In genomic region chr2:159600752-159601151, GRCh38 we compare ENCODE assay signal across 10 cellular contexts. TPM values are rescaled to one million over a fixed set of nuclear protein-coding genes. Genes with fewer than 3 reads are reported as not detected.
DNase-seq lines count a peak whose midpoint lies in the region; ATAC-seq and TF ChIP-seq lines count a peak whose summit lies in the region.
"Had no signal": no experiment of that assay in that cellular context is flagged by ENCODE, and none has a peak within 500 bp of the region (broad histone marks: within the 10 kb centered on the region; RNA-seq: fewer than 3 reads in every experiment).

No MANE protein-coding gene starts in this region.

- CTCF ChIA-PET in SK-N-SH (lab: Yijun Ruan, JAX), result interaction anchor here (0.9 kb wide), 1 partner anchor 10 kb away, joined by 3 read pairs; no protein-coding TSS in a partner anchor

- no peak overlapping the region for H3K4me3 Mint-ChIP-seq in activated T-cell treated with anti-CD3 and anti-CD28 coated beads, Interleukin-2, amount 50 U/mL, for 72 hours

- H3K36me3 ChIP-seq in SK-N-SH (replicated peaks in 1 of 2; ENCODE audit: control insufficient read depth in 1 of 2, insufficient read depth in 2 of 2, low read length in 1 of 2) (peaks cover 0 to 5% of the 10 kb centered on the region in 2 experiments), esophagus squamous epithelium (no peaks in the 10 kb centered on the region), uterus (no peaks in the 10 kb centered on the region)
- H3K36me3 ChIP-seq: right lobe of liver had no signal

- no peaks in the 10 kb centered on the region; the same call in 1 of the 2 replicates for H4K20me1 ChIP-seq in SK-N-SH (ENCODE audit: insufficient read depth)

- H3K4me3 ChIP-seq in SK-N-SH (ENCODE audit: low read depth in 2 of 2, low read length in 1 of 2) (no peak overlapping the region), esophagus squamous epithelium (no peak overlapping the region), uterus (no peak overlapping the region)
- H3K4me3 ChIP-seq: right lobe of liver had no signal

- no peak overlapping the region for H2AFZ ChIP-seq in SK-N-SH (ENCODE audit: low read depth)

- no peaks in the 10 kb centered on the region for H3K27me3 Mint-ChIP-seq in activated T-cell treated with anti-CD3 and anti-CD28 coated beads, Interleukin-2, amount 50 U/mL, for 72 hours (ENCODE audit: low read depth)

- no peak overlapping the region for H3K9ac ChIP-seq in SK-N-SH

- H3K4me1 ChIP-seq in SK-N-SH (ENCODE audit: control insufficient read depth in 1 of 2, insufficient read depth in 2 of 2, low read depth in 1 of 2, low read length in 1 of 2), result peaks cover 1 to 12% of the 10 kb centered on the region in 2 experiments; a peak in 2 of 4 replicates
- H3K4me1 ChIP-seq in esophagus squamous epithelium, result peaks cover 7 to 70% (median 13%) of the 10 kb centered on the region in 3 donors
- no peaks in the 10 kb centered on the region for H3K4me1 ChIP-seq in uterus

- TF ChIP-seq CTCF in SK-N-SH (IDR thresholded peaks at IDR 0.05) (no peak), esophagus squamous epithelium (IDR thresholded peaks at IDR 0.05) (no peak), uterus (IDR thresholded peaks at IDR 0.05) (no peak)

- 57% methylated on average over 3 of the region's 3 CpGs for WGBS in SK-N-SH (ENCODE audit: low lambda C conversion rate)
- 19 to 27% methylated on average over 3 of the region's 3 CpGs for WGBS in esophagus squamous epithelium, 2 donors

- no peaks in the 10 kb centered on the region for H3K9me3 Mint-ChIP-seq in activated T-cell treated with anti-CD3 and anti-CD28 coated beads, Interleukin-2, amount 50 U/mL, for 72 hours

- no peak for TF ChIP-seq EP300 in SK-N-SH (IDR thresholded peaks at IDR 0.05; ENCODE audit: borderline replicate concordance in 1 of 2, low read depth in 1 of 2, low read length in 1 of 2)

- H3K4me1 Mint-ChIP-seq in activated T-cell treated with anti-CD3 and anti-CD28 coated beads, Interleukin-2, amount 50 U/mL, for 72 hours (ENCODE audit: low read depth), result peaks cover 7% of the 10 kb centered on the region

- peaks cover 4% of the 10 kb centered on the region for H3F3A ChIP-seq in SK-N-SH (replicated peaks; ENCODE audit: insufficient read depth)

- peak; percentile 60 to 80 for ATAC-seq in activated T-cell treated with anti-CD3 and anti-CD28 coated beads, Interleukin-2, amount 50 U/mL, for 72 hours (replicated peaks in 1 of 2)
- ATAC-seq in GM19395 (IDR thresholded peaks at IDR 0.05; ENCODE audit: unreplicated experiment), result no peak
- no peak for ATAC-seq in GM19452 (IDR thresholded peaks at IDR 0.05; ENCODE audit: unreplicated experiment)

- TF ChIP-seq POLR2A in esophagus squamous epithelium (IDR thresholded peaks at IDR 0.05), result no peak
- TF ChIP-seq POLR2A in uterus (IDR thresholded peaks at IDR 0.05), result no peak

- POLR2A ChIA-PET in SK-N-SH (lab: Yijun Ruan, JAX), result no interaction called here

- intact Hi-C loops in esophagus squamous epithelium (cut with DNase I), result no loop called here
- intact Hi-C loops in uterus (cut with DNase I; ENCODE audit: low total_unique reads), result loop anchor here (5.0 kb wide), 1 partner anchor 112 kb away; the partner anchor contains the start of gene MARCHF7

- no peaks in the 10 kb centered on the region for H3K9me2 ChIP-seq in SK-N-SH

- H3K27ac ChIP-seq in SK-N-SH (ENCODE audit: low read depth in 2 of 2, low read length in 1 of 2) (0 out of 4 replicates have a peak overlapping the region, but pooled peaks of 1 of the 2 experiments have one; percentile 9), esophagus squamous epithelium (peak overlapping the region; percentile 17 to 69 (median 38)), uterus (peak overlapping the region; percentile 16 to 24)
- H3K27ac ChIP-seq: right lobe of liver had no signal

- H3K27ac Mint-ChIP-seq in activated T-cell treated with anti-CD3 and anti-CD28 coated beads, Interleukin-2, amount 50 U/mL, for 72 hours, result no peak overlapping the region

- peak in 1 of 2 donors; percentile 6 for DNase-seq in activated T-cell treated with anti-CD3 and anti-CD28 coated beads, Interleukin-2, amount 50 U/mL, for 72 hours
- DNase-seq in activated T-cell treated with anti-CD3 and anti-CD28 coated beads for 4 hours (no peak), SK-N-SH (no peak), esophagus squamous epithelium (lab: John Stamatoyannopoulos, UW) (no peak), uterus (no peak)
- DNase-seq in activated CD8-positive, alpha-beta memory T cell treated with anti-CD3 and anti-CD28 coated beads for 24 hours, result no peak
- DNase-seq: activated effector memory CD4-positive, alpha-beta T cell treated with anti-CD3 and anti-CD28 coated beads, Interleukin-2, amount 50 U/mL, for 16 hours; right lobe of liver had no signal

- no peak for TF ChIP-seq RAD21 in SK-N-SH (IDR thresholded peaks at IDR 0.05; ENCODE audit: low read length)

- peaks cover 49% of the 10 kb centered on the region for H3K79me2 ChIP-seq in SK-N-SH (ENCODE audit: insufficient read depth)

- H3K9me3 ChIP-seq in SK-N-SH, result no peaks in the 10 kb centered on the region
- H3K9me3 ChIP-seq in esophagus squamous epithelium, result no peaks in the 10 kb centered on the region
- no peaks in the 10 kb centered on the region for H3K9me3 ChIP-seq in uterus
- H3K9me3 ChIP-seq: right lobe of liver had no signal

- H3K36me3 Mint-ChIP-seq in activated T-cell treated with anti-CD3 and anti-CD28 coated beads, Interleukin-2, amount 50 U/mL, for 72 hours (ENCODE audit: insufficient read depth in 2 of 2), result no peaks in the 10 kb centered on the region

- H3K27me3 ChIP-seq in SK-N-SH (ENCODE audit: insufficient read depth) (no peaks in the 10 kb centered on the region), esophagus squamous epithelium (no peaks in the 10 kb centered on the region), uterus (no peaks in the 10 kb centered on the region)
- H3K27me3 ChIP-seq: right lobe of liver had no signal

- H3K4me2 ChIP-seq in SK-N-SH, result no peak overlapping the region

TF ChIP-seq in SK-N-SH, 30 proteins besides CTCF, POLR2A, EP300 and RAD21:
- no peak for TF ChIP-seq PBX3 (IDR thresholded peaks at IDR 0.05)
- peak; percentile 60; the same call in 1 of the 2 replicates for TF ChIP-seq FOSL2 (IDR thresholded peaks at IDR 0.05; ENCODE audit: borderline replicate concordance, low read depth)
- no peak for TF ChIP-seq MXI1 (IDR thresholded peaks at IDR 0.05; ENCODE audit: low read depth, low read length)
- TF ChIP-seq NRF1 (IDR thresholded peaks at IDR 0.05; ENCODE audit: low read depth, low read length), result no peak
- TF ChIP-seq NFIC (IDR thresholded peaks at IDR 0.05; ENCODE audit: borderline replicate concordance), result 0 out of 2 replicates have a peak, but pooled peaks have one; percentile 15
- peak; percentile 50 for TF ChIP-seq JUND (IDR thresholded peaks at IDR 0.05)

RNA-seq across cellular contexts. Expression of gene BAZ2B, which starts 15.6 kb away (rescaled TPM):
- total RNA-seq in activated T-cell treated with anti-CD3 and anti-CD28 coated beads, Interleukin-2, amount 50 U/mL, for 72 hours, result 10 to 100 TPM; 16.8 to 19.7 TPM
- 10.2 and 16.0 TPM in 2 replicates for polyA plus RNA-seq in SK-N-SH (2012; rRNA removed)
- polyA plus RNA-seq in SK-N-SH (2012; cell fraction: cytosol; rRNA removed), result 12.4 and 15.5 TPM in 2 replicates
- polyA plus RNA-seq in SK-N-SH (2012; cell fraction: nucleus; rRNA removed), result 13.2 and 28.2 TPM in 2 replicates
- 10 to 100 TPM; 41.6 to 94.6 (median 54.1) TPM for total RNA-seq in esophagus squamous epithelium
- 100 to 1,000 TPM in 3 of 4 donors, 10 to 100 TPM in 1; 94.5 to 237 (median 145) TPM for total RNA-seq in uterus

Comparison
In these comparisons a context has a peak if more than half of its experiments do, and no peak if none do; other contexts are left out.
1. ATAC-seq: peak in activated T-cell treated with anti-CD3 and anti-CD28 coated beads, Interleukin-2, amount 50 U/mL, for 72 hours (2 of 2); none in GM19395 (single experiment) and GM19452 (single experiment).